Comparison of ENCODE assay signal across 24 cellular contexts in the genomic region with DNA sequence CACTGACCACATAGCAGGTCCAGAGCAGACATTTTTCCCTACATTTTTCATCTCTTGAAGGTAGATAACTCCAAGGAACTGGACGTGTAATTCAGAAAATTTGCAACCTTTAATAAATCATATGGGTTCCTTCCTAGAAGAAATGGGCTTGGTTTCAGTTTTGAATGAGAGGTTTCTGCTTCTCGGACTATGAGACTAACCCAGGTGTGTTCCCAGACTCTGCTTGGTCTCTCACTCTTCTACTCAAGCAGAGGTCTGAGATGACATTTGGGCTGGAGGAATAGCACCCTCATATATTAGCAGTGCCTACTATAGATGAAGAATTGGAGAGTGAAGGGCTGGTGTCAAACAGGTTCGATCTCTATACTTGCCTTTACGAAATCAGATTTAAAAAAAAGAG.
"Had no signal": no experiment of that assay in that cellular context is flagged by ENCODE, and none has a peak within 500 bp of the region (broad histone marks: within the 10 kb centered on the region; RNA-seq: fewer than 3 reads in every experiment).

No MANE protein-coding gene starts in this region.

- H3K9me3 ChIP-seq: colonic mucosa, esophagus muscularis mucosa, esophagus squamous epithelium, gastrocnemius medialis, gastroesophageal sphincter had no signal

- H3K27ac ChIP-seq: colonic mucosa, coronary artery, dorsolateral prefrontal cortex, epithelial cell of prostate, esophagus muscularis mucosa, esophagus squamous epithelium, foreskin keratinocyte, gastrocnemius medialis, gastroesophageal sphincter, heart left ventricle, heart right ventricle had no signal

- ATAC-seq: effector memory CD8-positive, alpha-beta T cell; esophagus mucosa; foreskin keratinocyte; gastrocnemius medialis; gastroesophageal sphincter; heart left ventricle; heart right ventricle had no signal

- H3K27me3 ChIP-seq: colonic mucosa, esophagus squamous epithelium, foreskin keratinocyte, gastrocnemius medialis had no signal

- H3K36me3 ChIP-seq: colonic mucosa, esophagus muscularis mucosa, esophagus squamous epithelium, gastrocnemius medialis, gastroesophageal sphincter, heart left ventricle, heart right ventricle had no signal

- DNase-seq: colonic mucosa; cortex of kidney; dermis blood vessel endothelial cell; dorsolateral prefrontal cortex; effector CD4-positive, alpha-beta T cell; effector CD8-positive, alpha-beta T cell; effector memory CD4-positive, alpha-beta T cell; effector memory CD8-positive, alpha-beta T cell; endodermal cell; erythroblast; esophagus squamous epithelium; foreskin fibroblast; foreskin keratinocyte; foreskin melanocyte; gastrocnemius medialis; glutamatergic neuron; head of caudate nucleus; heart left ventricle; heart right ventricle had no signal

- H3K4me1 ChIP-seq: colonic mucosa, esophagus muscularis mucosa, esophagus squamous epithelium, foreskin keratinocyte, gastrocnemius medialis, gastroesophageal sphincter, heart left ventricle, heart right ventricle had no signal

- H3K4me3 ChIP-seq: colonic mucosa, coronary artery, dorsolateral prefrontal cortex, esophagus muscularis mucosa, esophagus squamous epithelium, gastrocnemius medialis, gastroesophageal sphincter, heart left ventricle, heart right ventricle had no signal
